In the genomic region with DNA sequence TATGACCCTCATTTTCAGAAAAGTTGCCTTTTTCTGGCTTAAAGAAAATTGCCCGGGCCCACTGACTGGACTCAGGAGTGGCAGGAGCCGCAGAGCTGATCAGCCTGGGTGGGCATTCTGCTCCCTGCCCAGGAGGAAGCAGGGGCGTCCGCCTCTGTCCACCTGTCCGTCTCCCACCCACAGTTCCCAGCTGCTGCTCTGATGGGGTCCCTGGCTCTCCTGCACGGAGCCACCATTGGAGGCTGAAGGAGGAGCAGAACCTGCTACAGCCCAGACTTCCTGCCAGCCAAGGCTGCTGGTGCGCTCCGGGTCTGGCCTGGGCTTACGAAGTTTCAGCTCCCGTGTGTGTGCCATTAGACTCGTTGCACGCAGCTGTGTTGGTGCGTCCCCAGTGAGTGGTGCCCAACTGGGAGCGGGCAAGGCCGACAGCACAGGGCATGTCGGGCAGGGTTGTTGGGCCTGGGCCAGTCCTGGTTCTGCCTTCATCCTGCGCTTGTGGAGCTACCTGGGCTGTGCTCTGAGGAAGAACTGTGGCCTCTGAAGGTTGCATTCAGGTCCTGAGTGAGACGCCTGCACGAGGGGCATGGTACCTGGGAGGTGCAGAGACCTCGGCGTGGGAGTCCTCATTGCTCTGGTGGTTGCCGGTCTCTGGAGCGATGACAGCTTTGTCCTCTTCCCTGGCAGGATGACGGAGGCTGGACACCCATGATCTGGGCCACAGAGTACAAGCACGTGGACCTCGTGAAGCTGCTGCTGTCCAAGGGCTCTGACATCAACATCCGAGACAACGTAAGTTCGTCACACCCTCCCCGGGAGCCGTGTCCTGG, we compare ENCODE assay signal across 22 cellular contexts.
DNase-seq lines count a peak whose midpoint lies in the region; ATAC-seq and TF ChIP-seq lines count a peak whose summit lies in the region.
"Had no signal": no experiment of that assay in that cellular context is flagged by ENCODE, and none has a peak within 500 bp of the region (broad histone marks: within the 10 kb centered on the region; RNA-seq: fewer than 3 reads in every experiment).

No MANE protein-coding gene starts in this region.

- H3K4me3 ChIP-seq in BLaER1: no peak overlapping the region
- no peak overlapping the region for H3K4me3 ChIP-seq in RWPE2 (ENCODE audit: severe bottlenecking)
- H3K4me3 ChIP-seq in Caco-2 (ENCODE audit: low read depth, low read length): no peak overlapping the region
- H3K4me3 ChIP-seq: GM23248, PC-9 had no signal

- peak overlapping the region; percentile 32; the same call in 1 of the 2 replicates for H3K4me2 ChIP-seq in BLaER1
- H3K4me2 ChIP-seq: PC-9 had no signal

- H3K4me1 ChIP-seq in BLaER1 (peaks cover 30% of the 10 kb centered on the region), RWPE2 (ENCODE audit: insufficient read depth, poor library complexity, severe bottlenecking) (no peaks in the 10 kb centered on the region), Caco-2 (no peaks in the 10 kb centered on the region)

- BruUV-seq in Caco-2 (replicated peaks; lab: Mats Ljungman, UMichigan): no TSS peak

- no peak overlapping the region for H3K9ac ChIP-seq in BLaER1
- H3K9ac ChIP-seq: GM23248 had no signal

- in situ Hi-C loops in ACHN (cut with HindIII; ENCODE audit: low pct_ligation_motif_present, low pct_unique_long_range_greater_than_20kb, low sequenced_read_pairs): no loop called here

- H3K4me1 Mint-ChIP-seq in effector memory CD8-positive, alpha-beta T cell (ENCODE audit: low read depth in 2 of 2): peaks cover 4 to 5% of the 10 kb centered on the region in 2 donors
- H3K4me1 Mint-ChIP-seq in Caco-2 (ENCODE audit: low read depth, unreplicated experiment): no peaks in the 10 kb centered on the region

- H3K27me3 ChIP-seq in BLaER1: no peaks in the 10 kb centered on the region
- no peaks in the 10 kb centered on the region for H3K27me3 ChIP-seq in RWPE2 (ENCODE audit: insufficient read depth, poor library complexity, severe bottlenecking)
- no peaks in the 10 kb centered on the region for H3K27me3 ChIP-seq in Caco-2 (replicated peaks; ENCODE audit: control insufficient read depth, insufficient read depth, low read length)

- ATAC-seq in RWPE2 (ENCODE audit: low read depth): no peak
- ATAC-seq in effector memory CD8-positive, alpha-beta T cell (replicated peaks): no peak
- no peak for ATAC-seq in left ventricle myocardium superior
- no peak for ATAC-seq in GM18861 (IDR thresholded peaks at IDR 0.05; ENCODE audit: unreplicated experiment)
- ATAC-seq: CD8-positive, alpha-beta T cell had no signal

- TF ChIP-seq CTCF in RWPE2 (IDR thresholded peaks at IDR 0.05; ENCODE audit: poor library complexity, severe bottlenecking) (no peak), Caco-2 (IDR thresholded peaks at IDR 0.05; ENCODE audit: insufficient read depth in 1 of 2, low read depth in 1 of 2, low read length in 1 of 2, severe bottlenecking in 1 of 2, unreplicated experiment in 1 of 2) (no peak)

- H3K9me3 ChIP-seq in BLaER1: no peaks in the 10 kb centered on the region; the same call in 1 of the 2 replicates
- H3K9me3 ChIP-seq in RWPE2 (ENCODE audit: severe bottlenecking): no peaks in the 10 kb centered on the region
- H3K9me3 ChIP-seq in Caco-2: no peaks in the 10 kb centered on the region

- POLR2A ChIA-PET in Caco-2 (lab: Charles Lee): no interaction called here

- CTCF ChIA-PET in Caco-2 (lab: Charles Lee): no interaction called here

- H3K4me3 Mint-ChIP-seq in effector memory CD8-positive, alpha-beta T cell: no peak overlapping the region
- H3K4me3 Mint-ChIP-seq in Caco-2 (ENCODE audit: unreplicated experiment): no peak overlapping the region
- H3K4me3 Mint-ChIP-seq: CD8-positive, alpha-beta T cell had no signal

- H3K36me3 ChIP-seq in BLaER1 (peaks cover 97% of the 10 kb centered on the region), RWPE2 (ENCODE audit: low read depth) (peaks cover 22% of the 10 kb centered on the region), Caco-2 (ENCODE audit: control insufficient read depth, insufficient read depth, low read length) (peaks cover 2% of the 10 kb centered on the region; the same call in 1 of the 2 replicates)

- no peaks in the 10 kb centered on the region for H3K9me3 Mint-ChIP-seq in effector memory CD8-positive, alpha-beta T cell
- H3K9me3 Mint-ChIP-seq in Caco-2 (ENCODE audit: unreplicated experiment): no peaks in the 10 kb centered on the region
- H3K9me3 Mint-ChIP-seq: CD8-positive, alpha-beta T cell had no signal

- peaks cover 45% of the 10 kb centered on the region for H4K20me1 ChIP-seq in BLaER1

- H3K27ac ChIP-seq in BLaER1 (no peak overlapping the region), RWPE2 (ENCODE audit: poor library complexity, severe bottlenecking) (no peak overlapping the region)
- H3K27ac ChIP-seq: C4-2B, GM23248, PC-9 had no signal

- H3K27me3 Mint-ChIP-seq in effector memory CD8-positive, alpha-beta T cell: no peaks in the 10 kb centered on the region
- no peaks in the 10 kb centered on the region for H3K27me3 Mint-ChIP-seq in Caco-2 (ENCODE audit: insufficient read depth, unreplicated experiment)

- peaks cover 39% of the 10 kb centered on the region for H3K36me3 Mint-ChIP-seq in effector memory CD8-positive, alpha-beta T cell (ENCODE audit: insufficient read depth)
- H3K36me3 Mint-ChIP-seq in Caco-2 (ENCODE audit: insufficient read depth, unreplicated experiment): peaks cover 61% of the 10 kb centered on the region

- intact Hi-C loops in posterior vena cava (cut with DNase I) (no loop called here), left ventricle myocardium superior (cut with micrococcal nuclease) (no loop called here), Caco-2 (cut with micrococcal nuclease; ENCODE audit: unreplicated experiment) (no loop called here)

- DNase-seq in RWPE2 (ENCODE audit: low spot score) (peak; percentile 46), posterior vena cava (ENCODE audit: low spot score) (peak; percentile 71), left ventricle myocardium superior (no peak), ACHN (no peak), Caco-2 (no peak)
- no peak for DNase-seq in effector memory CD8-positive, alpha-beta T cell
- DNase-seq: CD8-positive, alpha-beta T cell; DMS79 treated with DMSO at 0.1 percent for 48 hours; GF-D8; GM23248; NCI-H1048; NCI-H1417; NCI-H1694; NCI-H2029 treated with DMSO at 0.1 percent for 48 hours; NCI-H446 treated with DMSO at 0.1 percent for 48 hours; NCI-H526; NCI-H82; PC-9; SHP77 had no signal

- peak overlapping the region; percentile 49 to 51 for H3K27ac Mint-ChIP-seq in effector memory CD8-positive, alpha-beta T cell
- no peak overlapping the region for H3K27ac Mint-ChIP-seq in Caco-2 (ENCODE audit: unreplicated experiment)
- H3K27ac Mint-ChIP-seq: CD8-positive, alpha-beta T cell had no signal

Comparison
In these comparisons a context has a peak if more than half of its experiments do, and no peak if none do; other contexts are left out.
1. DNase-seq: peak in RWPE2 (single experiment) and posterior vena cava (single experiment); none in effector memory CD8-positive, alpha-beta T cell (0 of 3), left ventricle myocardium superior (single experiment), ACHN (single experiment) and Caco-2 (0 of 2).